Comparison of ENCODE assay signal across 19 cellular contexts in the genomic region with DNA sequence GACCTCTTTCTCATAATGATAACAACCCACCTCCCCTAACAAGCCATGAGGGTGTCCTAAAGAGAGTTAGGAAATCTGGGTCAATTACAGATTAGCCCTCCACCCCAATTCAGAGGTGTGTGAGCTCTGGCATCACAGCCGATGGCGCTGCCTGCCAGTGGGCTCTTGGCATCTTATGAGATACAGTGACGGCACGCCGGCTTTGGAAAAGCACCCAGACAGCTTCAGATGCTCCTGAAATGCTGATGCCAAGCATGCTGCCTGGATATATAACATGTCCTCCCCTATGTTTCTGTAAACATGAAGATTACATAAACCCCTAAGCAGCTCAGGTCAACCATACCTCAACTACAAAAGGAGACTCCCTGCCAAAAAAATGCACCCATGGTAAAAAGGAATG.
"Had no signal": no experiment of that assay in that cellular context is flagged by ENCODE, and none has a peak within 500 bp of the region (broad histone marks: within the 10 kb centered on the region; RNA-seq: fewer than 3 reads in every experiment).

No MANE protein-coding gene starts in this region.

- H3K27ac ChIP-seq: coronary artery, neural progenitor cell, pancreas, skin epidermis, stomach, upper lobe of left lung, uterus had no signal

- H3K9me3 ChIP-seq: mucosa of descending colon, pancreas, stomach, upper lobe of left lung, uterus had no signal

- H3K36me3 ChIP-seq: neural progenitor cell, pancreas, upper lobe of left lung, uterus had no signal

- H3K4me1 ChIP-seq: pancreas, uterus had no signal

- DNase-seq: cerebellar nuclear complex; effector CD8-positive, alpha-beta T cell; left colon; mammary epithelial cell; mucosa of descending colon; occipital lobe; pancreas; retina; stimulated activated CD4-positive, alpha-beta T cell treated with anti-CD3 and anti-CD28 coated beads, Interleukin-2, amount 100 ng/mL, for 24 hours; stimulated activated naive CD4-positive, alpha-beta T cell; stomach; uterus had no signal

- ATAC-seq: esophagus mucosa; left colon; mucosa of descending colon; natural killer cell treated with Interleukin-12 subunit alpha and Interleukin-12 subunit beta and Interleukin-15 and Interleukin-18, amount 100 ng/mL, for 72 hours; pancreas; sciatic nerve had no signal

- H3K4me3 ChIP-seq: coronary artery, mucosa of descending colon, neural progenitor cell, pancreas, skin epidermis, stomach, upper lobe of left lung, uterus had no signal

- H3K27me3 ChIP-seq: neural progenitor cell, pancreas, stomach, upper lobe of left lung, uterus had no signal

- H3K9ac ChIP-seq: neural progenitor cell had no signal
